In the genomic region with DNA sequence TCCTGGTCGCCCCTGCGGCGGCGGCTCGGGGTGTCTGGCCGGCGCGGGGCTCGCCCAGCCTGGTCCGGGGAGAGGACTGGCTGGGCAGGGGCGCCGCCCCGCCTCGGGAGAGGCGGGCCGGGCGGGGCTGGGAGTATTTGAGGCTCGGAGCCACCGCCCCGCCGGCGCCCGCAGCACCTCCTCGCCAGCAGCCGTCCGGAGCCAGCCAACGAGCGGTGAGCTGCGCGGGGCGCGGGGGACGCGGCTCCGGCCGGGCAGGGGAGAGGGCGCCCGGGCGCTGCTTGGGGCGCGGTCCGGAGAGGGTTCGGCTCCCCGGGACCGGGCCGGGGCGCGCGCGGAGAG, we compare ENCODE assay signal across 8 cellular contexts. TPM values are rescaled to one million over a fixed set of nuclear protein-coding genes. Genes with fewer than 3 reads are reported as not detected.
DNase-seq lines count a peak whose midpoint lies in the region; FAIRE-seq and TF ChIP-seq lines count a peak whose summit lies in the region.

Gene LGALS3, plus strand, starts transcription at position 167 of the 342 bp plus-strand sequence. CDS start 8,122 bp downstream, outside the sequence.

- H3K4me1 ChIP-seq in esophagus muscularis mucosa, result peaks cover 37 to 81% (median 66%) of the 10 kb centered on the region in 4 donors
- peaks cover 4% of the 10 kb centered on the region for H3K4me1 ChIP-seq in urinary bladder (ENCODE audit: insufficient read depth)

- H3K4me3 ChIP-seq in esophagus muscularis mucosa (peak within 1 kb of the TSS; percentile 82 to 96 (median 88)), urinary bladder (ENCODE audit: low read depth, low read length) (peak within 1 kb of the TSS; percentile 89)

- TF ChIP-seq POLR2A in GM12892 (IDR thresholded peaks at IDR 0.05; ENCODE audit: low read depth, low read length), result no peak
- peak; percentile 1 for TF ChIP-seq POLR2A in esophagus muscularis mucosa (IDR thresholded peaks at IDR 0.05; ENCODE audit: low read depth)

- H3K27ac ChIP-seq in esophagus muscularis mucosa (replicated peaks in 1 of 4), result peak within 1 kb of the TSS; percentile 94 to 98 (median 98)
- H3K27ac ChIP-seq in urinary bladder (ENCODE audit: low read depth), result peak within 1 kb of the TSS; percentile 99

- no peaks in the 10 kb centered on the region for H3K9me3 ChIP-seq in esophagus muscularis mucosa

- 0% methylated on average over 21 of the region's 50 CpGs for WGBS in esophagus muscularis mucosa
- WGBS in urinary bladder, result under 1% methylated on average over 50 of the region's 50 CpGs

- H3K36me3 ChIP-seq in esophagus muscularis mucosa (peaks cover 0 to 5% (median 0%) of the 10 kb centered on the region in 4 donors), urinary bladder (ENCODE audit: insufficient read depth) (no peaks in the 10 kb centered on the region)

- peak; percentile 73 for DNase-seq in GM12892 (ENCODE audit: insufficient read length)
- DNase-seq in H4 (ENCODE audit: low spot score), result no peak
- peak; percentile 52 for DNase-seq in LHCN-M2 (ENCODE audit: low read depth)
- peak; percentile 33 for DNase-seq in activated CD8-positive, alpha-beta memory T cell treated with anti-CD3 and anti-CD28 coated beads, Interleukin-2, amount 50 U/mL, for 4 hours
- no peak for DNase-seq in esophagus muscularis mucosa (ENCODE audit: extremely low spot score)
- DNase-seq in myocyte (ENCODE audit: low read depth), result peak; percentile 82
- no peak for DNase-seq in DMS153 (lab: John Stamatoyannopoulos, UW)

- peak; percentile 73 for FAIRE-seq in GM12892 (lab: Jason Lieb, UNC)

- TF ChIP-seq EP300 in esophagus muscularis mucosa (IDR thresholded peaks at IDR 0.05), result no peak

- no peaks in the 10 kb centered on the region for H3K27me3 ChIP-seq in esophagus muscularis mucosa

- TF ChIP-seq CTCF in esophagus muscularis mucosa (IDR thresholded peaks at IDR 0.05), result no peak

- intact Hi-C loops in esophagus muscularis mucosa (cut with DNase I), result no loop called here

RNA-seq across cellular contexts. Expression of gene LGALS3, which starts in this region (rescaled TPM):
- polyA plus RNA-seq in GM12892 (2012; ENCODE audit: missing spikeins), result 48.5 TPM
- 77.5 and 79.4 TPM in 2 replicates for total RNA-seq in H4 (2014; rRNA removed; shearing (Covaris generic))
- total RNA-seq in LHCN-M2 (2014; rRNA removed) (247 and 288 TPM in 2 replicates), esophagus muscularis mucosa (100 to 1,000 TPM; 247 to 398 (median 297) TPM), myocyte (223 and 256 TPM in 2 replicates), urinary bladder (81.3 TPM)
- polyA plus RNA-seq in LHCN-M2 (2012), result 172 TPM
- 141 TPM for polyA plus RNA-seq in myocyte (2012)
- 427 TPM for polyA plus RNA-seq in urinary bladder

Comparison
In these comparisons a context has a peak if more than half of its experiments do, and no peak if none do; other contexts are left out.
1. DNase-seq: peak in GM12892 (single experiment), LHCN-M2 (single experiment), activated CD8-positive, alpha-beta memory T cell treated with anti-CD3 and anti-CD28 coated beads, Interleukin-2, amount 50 U/mL, for 4 hours (single experiment) and myocyte (single experiment); none in H4 (single experiment), esophagus muscularis mucosa (single experiment) and DMS153 (single experiment).